ENCODE assay signal across 18 cellular contexts in the genomic region with DNA sequence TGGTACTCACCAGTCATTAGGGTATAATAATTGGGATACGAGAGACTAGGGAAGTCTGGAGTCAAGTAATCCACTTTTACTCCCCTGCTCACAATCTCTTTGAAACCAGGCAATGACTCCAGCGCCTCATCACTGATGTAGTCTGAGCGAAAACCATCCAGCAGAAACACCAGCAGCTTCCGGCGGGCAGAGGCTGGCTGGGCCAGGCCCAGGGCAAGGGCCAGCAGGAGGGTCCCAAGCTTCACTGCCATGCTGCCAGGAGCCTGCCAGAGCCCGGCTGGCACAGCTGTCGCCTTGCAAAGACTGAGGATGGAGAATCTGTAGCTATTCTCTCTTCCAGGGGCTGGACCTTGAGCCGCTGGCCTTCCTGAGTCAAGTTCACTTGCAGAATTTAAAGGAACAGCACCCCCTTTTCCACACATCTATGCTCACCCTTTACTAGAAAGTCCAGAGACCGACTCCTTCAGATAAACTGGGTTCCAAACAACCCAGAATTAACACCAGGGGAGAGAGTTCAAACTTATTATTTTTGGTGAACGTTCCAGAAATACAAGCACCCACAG. TPM values are rescaled to one million over a fixed set of nuclear protein-coding genes. Genes with fewer than 3 reads are reported as not detected.
DNase-seq lines count a peak whose midpoint lies in the region; ATAC-seq and TF ChIP-seq lines count a peak whose summit lies in the region.
"Had no signal": no experiment of that assay in that cellular context is flagged by ENCODE, and none has a peak within 500 bp of the region (broad histone marks: within the 10 kb centered on the region; RNA-seq: fewer than 3 reads in every experiment).

A gene (minus strand): TSS at position 305 of the 563 bp plus-strand sequence. CDS start 54 bp downstream, at position 251.

- H3K9me3 ChIP-seq in neural progenitor cell (ENCODE audit: low read depth) = no peaks in the 10 kb centered on the region
- H3K9me3 ChIP-seq: A549, Caco-2, Peyer's patch had no signal

- H3K27me3 ChIP-seq in layer of hippocampus (ENCODE audit: control insufficient read depth, insufficient read depth, low read length) (no peaks in the 10 kb centered on the region), neural progenitor cell (no peaks in the 10 kb centered on the region)
- H3K27me3 ChIP-seq: Peyer's patch had no signal

- H3K79me2 ChIP-seq in neural progenitor cell (ENCODE audit: low read depth) = no peaks in the 10 kb centered on the region

- no peaks in the 10 kb centered on the region for H3K36me3 ChIP-seq in neural progenitor cell
- H3K36me3 ChIP-seq: Peyer's patch had no signal

- no peak for TF ChIP-seq CTCF in neural progenitor cell (IDR thresholded peaks at IDR 0.05)

- no peak within 1 kb of the TSS for H3K4me3 ChIP-seq in neural progenitor cell
- H3K4me3 ChIP-seq: A549, K562 had no signal

- no peaks in the 10 kb centered on the region for H3F3A ChIP-seq in neural progenitor cell (ENCODE audit: low read depth)

- peaks cover 4% of the 10 kb centered on the region for H3K27me3 Mint-ChIP-seq in neural progenitor cell (ENCODE audit: insufficient read depth, low read depth)
- peaks cover 7% of the 10 kb centered on the region for H3K27me3 Mint-ChIP-seq in activated naive CD4-positive, alpha-beta T cell treated with anti-CD3 and anti-CD28 coated beads for 36 hours (ENCODE audit: low read depth)

- no peak for ATAC-seq in GM21423 (IDR thresholded peaks at IDR 0.05; ENCODE audit: unreplicated experiment)
- ATAC-seq: A549, K562 had no signal

- DNase-seq in neural progenitor cell (ENCODE audit: low spot score) (no peak), NCI-H526 treated with DMSO at 0.1 percent for 48 hours (lab: John Stamatoyannopoulos, UW) (no peak)
- no peak for DNase-seq in activated naive CD4-positive, alpha-beta T cell treated with anti-CD3 and anti-CD28 coated beads for 36 hours
- DNase-seq: Caco-2; CD4-positive, alpha-beta T cell; HCEC 1CT; NCI-H1105; NCI-H2081 treated with DMSO at 0.1 percent for 48 hours; NCI-H446 treated with DMSO at 0.1 percent for 48 hours; NCI-H748 treated with DMSO at 0.1 percent for 48 hours; NK-92 treated with Interleukin-12 subunit alpha and Interleukin-12 subunit beta, amount 100 ng/mL, for 24 hours; Peyer's patch had no signal

- no peak within 1 kb of the TSS for H3K9ac ChIP-seq in neural progenitor cell

- H3K4me1 Mint-ChIP-seq in neural progenitor cell = peaks cover 24% of the 10 kb centered on the region
- H3K4me1 Mint-ChIP-seq in activated naive CD4-positive, alpha-beta T cell treated with anti-CD3 and anti-CD28 coated beads for 36 hours (ENCODE audit: low read depth) = no peaks in the 10 kb centered on the region

- no peak within 1 kb of the TSS for H3K4me2 ChIP-seq in neural progenitor cell
- H3K4me2 ChIP-seq: A549 had no signal

- H3K9me3 Mint-ChIP-seq in neural progenitor cell = peaks cover 3% of the 10 kb centered on the region
- no peaks in the 10 kb centered on the region for H3K9me3 Mint-ChIP-seq in activated naive CD4-positive, alpha-beta T cell treated with anti-CD3 and anti-CD28 coated beads for 36 hours
- H3K9me3 Mint-ChIP-seq: CD4-positive, alpha-beta T cell had no signal

- H3K27ac ChIP-seq in cingulate gyrus (ENCODE audit: low read depth, low read length) = peak within 1 kb of the TSS; percentile 23
- H3K27ac ChIP-seq in layer of hippocampus (ENCODE audit: low read depth, low read length) = peak within 1 kb of the TSS; percentile 62
- H3K27ac ChIP-seq in neural progenitor cell = no peak within 1 kb of the TSS
- H3K27ac ChIP-seq in temporal lobe (ENCODE audit: low read depth, low read length) = peak within 1 kb of the TSS; percentile 56
- H3K27ac ChIP-seq: A549, Peyer's patch had no signal

- CTCF ChIA-PET in activated naive CD4-positive, alpha-beta T cell treated with anti-CD3 and anti-CD28 coated beads for 36 hours (lab: Charles Lee) = interaction anchor here (1.0 to 1.1 kb wide), 2 partner anchors 34 to 471 kb away, joined by 3 to 5 read pairs; no protein-coding TSS in a partner anchor

- no peaks in the 10 kb centered on the region for H4K20me1 ChIP-seq in neural progenitor cell (ENCODE audit: low read depth)

- H2AFZ ChIP-seq in neural progenitor cell (replicated peaks) = no peak within 1 kb of the TSS

- H3K27ac Mint-ChIP-seq in neural progenitor cell = peak within 1 kb of the TSS; percentile 3
- no peak within 1 kb of the TSS for H3K27ac Mint-ChIP-seq in activated naive CD4-positive, alpha-beta T cell treated with anti-CD3 and anti-CD28 coated beads for 36 hours
- H3K27ac Mint-ChIP-seq: CD4-positive, alpha-beta T cell had no signal

- no peaks in the 10 kb centered on the region for H3K4me1 ChIP-seq in neural progenitor cell
- H3K4me1 ChIP-seq: A549, Caco-2, Peyer's patch had no signal

- intact Hi-C loops in activated naive CD4-positive, alpha-beta T cell treated with anti-CD3 and anti-CD28 coated beads for 36 hours (cut with micrococcal nuclease) = no loop called here

- H3K4me3 Mint-ChIP-seq in neural progenitor cell = no peak within 1 kb of the TSS
- no peak within 1 kb of the TSS for H3K4me3 Mint-ChIP-seq in activated naive CD4-positive, alpha-beta T cell treated with anti-CD3 and anti-CD28 coated beads for 36 hours
- H3K4me3 Mint-ChIP-seq: CD4-positive, alpha-beta T cell had no signal

- H3K36me3 Mint-ChIP-seq in neural progenitor cell = no peaks in the 10 kb centered on the region
- no peaks in the 10 kb centered on the region for H3K36me3 Mint-ChIP-seq in activated naive CD4-positive, alpha-beta T cell treated with anti-CD3 and anti-CD28 coated beads for 36 hours (ENCODE audit: low read depth)

RNA-seq across cellular contexts. Expression of the gene that starts here (rescaled TPM):
- total RNA-seq in neural progenitor cell (ENCODE audit: low replicate concordance) = not detected in 2 replicates
- total RNA-seq in temporal lobe = 2.2 TPM
- not detected for total RNA-seq in activated naive CD4-positive, alpha-beta T cell treated with anti-CD3 and anti-CD28 coated beads for 36 hours
- total RNA-seq: Caco-2; CD4-positive, alpha-beta T cell had no signal
